8 cellular contexts compared by ENCODE assay signal in genomic region chr4:185211035-185211434, GRCh38. TPM values are rescaled to one million over a fixed set of nuclear protein-coding genes. Genes with fewer than 3 reads are reported as not detected.
DNase-seq lines count a peak whose midpoint lies in the region; ATAC-seq and TF ChIP-seq lines count a peak whose summit lies in the region.

No MANE protein-coding gene starts in this region.

- intact Hi-C loops in CD8-positive, alpha-beta T cell (cut with DNase I, micrococcal nuclease) = loop anchor here (2.0 to 5.0 kb wide), 2 partner anchors 46 to 669 kb away; no protein-coding TSS in a partner anchor

- H2BK120ac ChIP-seq in neuronal stem cell (ENCODE audit: low read depth, low read length) = no peak overlapping the region

- no peaks in the 10 kb centered on the region for H3K9me3 ChIP-seq in CD8-positive, alpha-beta T cell (ENCODE audit: low read length)
- H3K9me3 ChIP-seq in ectodermal cell (ENCODE audit: control insufficient read depth, low read length) (no peaks in the 10 kb centered on the region), neuronal stem cell (replicated peaks in 1 of 2; ENCODE audit: control insufficient read depth in 2 of 2, insufficient read depth in 1 of 2, low read depth in 1 of 2, low read length in 2 of 2) (no peaks in the 10 kb centered on the region)

- H3K79me1 ChIP-seq in neuronal stem cell (ENCODE audit: low read depth, low read length) = peaks cover 3% of the 10 kb centered on the region

- no peaks in the 10 kb centered on the region for H3K27me3 Mint-ChIP-seq in CD8-positive, alpha-beta T cell (ENCODE audit: low read depth)

- peak overlapping the region; percentile 71 for H3K4me3 ChIP-seq in CD8-positive, alpha-beta T cell (ENCODE audit: low read depth, low read length)
- peak overlapping the region; percentile 77 for H3K4me3 ChIP-seq in NB4 (ENCODE audit: low read depth, low read length)
- peak overlapping the region; percentile 72 for H3K4me3 ChIP-seq in ectodermal cell (ENCODE audit: insufficient read depth, low read depth, low read length)
- peak overlapping the region; percentile 70 to 88 for H3K4me3 ChIP-seq in neuronal stem cell (ENCODE audit: low read length in 2 of 2)

- peaks cover 3% of the 10 kb centered on the region for H3K36me3 Mint-ChIP-seq in CD8-positive, alpha-beta T cell

- peak overlapping the region; percentile 92 for H3K4me3 Mint-ChIP-seq in CD8-positive, alpha-beta T cell

- no peak overlapping the region for H3K18ac ChIP-seq in neuronal stem cell (ENCODE audit: low read length)

- no peak overlapping the region for H2BK15ac ChIP-seq in neuronal stem cell (ENCODE audit: low read length)

- no peaks in the 10 kb centered on the region for H3K36me3 ChIP-seq in CD8-positive, alpha-beta T cell (ENCODE audit: insufficient read depth, low read length)
- H3K36me3 ChIP-seq in ectodermal cell (ENCODE audit: control insufficient read depth, insufficient read depth, low read length) (no peaks in the 10 kb centered on the region), neuronal stem cell (replicated peaks in 1 of 2; ENCODE audit: control insufficient read depth in 2 of 2, insufficient read depth in 2 of 2, low read length in 2 of 2) (no peaks in the 10 kb centered on the region)

- DNase-seq in CD8-positive, alpha-beta T cell = no peak
- no peak for DNase-seq in NB4 (ENCODE audit: low read depth)
- DNase-seq in neuronal stem cell (ENCODE audit: low spot score) = no peak
- no peak for DNase-seq in CD1c-positive myeloid dendritic cell (ENCODE audit: extremely low spot score)
- DNase-seq in A172 (ENCODE audit: low spot score) = no peak
- no peak for DNase-seq in COLO829 (ENCODE audit: low spot score)

- no peak overlapping the region for H2AK5ac ChIP-seq in neuronal stem cell (ENCODE audit: low read depth, low read length)

- no peaks in the 10 kb centered on the region for H3K9me3 Mint-ChIP-seq in CD8-positive, alpha-beta T cell

- H3K23ac ChIP-seq in neuronal stem cell (ENCODE audit: low read depth, low read length, poor library complexity) = no peak overlapping the region

- no peak overlapping the region for H2BK12ac ChIP-seq in neuronal stem cell (ENCODE audit: low read length)

- H3K27me3 ChIP-seq in CD8-positive, alpha-beta T cell (ENCODE audit: insufficient read depth, low read length) = no peaks in the 10 kb centered on the region
- H3K27me3 ChIP-seq in ectodermal cell (ENCODE audit: control insufficient read depth, insufficient read depth, low read length, poor library complexity, severe bottlenecking) (peaks cover 4% of the 10 kb centered on the region), neuronal stem cell (ENCODE audit: control insufficient read depth in 3 of 3, insufficient read depth in 3 of 3, low read depth in 1 of 3, low read length in 3 of 3) (no peaks in the 10 kb centered on the region)

- H3K4me1 Mint-ChIP-seq in CD8-positive, alpha-beta T cell (ENCODE audit: low read depth) = peaks cover 43% of the 10 kb centered on the region

- H3K4me2 ChIP-seq in neuronal stem cell (ENCODE audit: insufficient read depth, low read length, poor library complexity, severe bottlenecking) = peak overlapping the region; percentile 66

- no peak overlapping the region for H3K4ac ChIP-seq in neuronal stem cell (ENCODE audit: low read length)

- POLR2A ChIA-PET in CD8-positive, alpha-beta T cell (lab: Charles Lee) = interaction anchor here (1.5 kb wide), 1 partner anchor 185 kb away, joined by 6 read pairs; the partner anchor contains the start of genes ANKRD37 and LRP2BP

- CTCF ChIA-PET in CD8-positive, alpha-beta T cell (lab: Charles Lee) = interaction anchor here (1.6 kb wide), 1 partner anchor 77 kb away, joined by 3 read pairs; no protein-coding TSS in a partner anchor

- H2BK5ac ChIP-seq in neuronal stem cell (ENCODE audit: low read length) = no peak overlapping the region

- peak overlapping the region; percentile 42 for H3K27ac Mint-ChIP-seq in CD8-positive, alpha-beta T cell

- TF ChIP-seq POLR2A in NB4 (IDR thresholded peaks at IDR 0.05; ENCODE audit: extremely low read depth, insufficient read length) = no peak

- H3K14ac ChIP-seq in neuronal stem cell (ENCODE audit: low read length) = no peak overlapping the region

- H4K91ac ChIP-seq in neuronal stem cell (ENCODE audit: low read depth, low read length, poor library complexity) = no peak overlapping the region

- 42 to 55% methylated on average over 3 to 5 of the region's 5 CpGs for WGBS in ectodermal cell, 2 experiments
- no CpG with 5 or more reads among the region's 5 CpGs for WGBS in neuronal stem cell (ENCODE audit: extremely low coverage in 2 of 2, insufficient read length in 2 of 2, insufficient replicate concordance in 1 of 2), 2 donors

- ATAC-seq in CD8-positive, alpha-beta T cell = no peak
- ATAC-seq in GM18867 (IDR thresholded peaks at IDR 0.05; ENCODE audit: unreplicated experiment) = no peak

- H3K27ac ChIP-seq in CD8-positive, alpha-beta T cell (ENCODE audit: low read depth, low read length) = no peak overlapping the region
- H3K27ac ChIP-seq in ectodermal cell (ENCODE audit: insufficient read depth, low read depth, low read length, poor library complexity, severe bottlenecking) (no peak overlapping the region), neuronal stem cell (replicated peaks; ENCODE audit: low read length) (peak overlapping the region; percentile 67)

- TF ChIP-seq CTCF in CD8-positive, alpha-beta T cell (IDR thresholded peaks at IDR 0.05) = no peak
- no peak for TF ChIP-seq CTCF in NB4 (IDR thresholded peaks at IDR 0.05; ENCODE audit: low read depth, low read length)

- no peak overlapping the region for H3K9ac ChIP-seq in neuronal stem cell (ENCODE audit: low read depth, low read length, poor library complexity)

- H4K8ac ChIP-seq in neuronal stem cell (ENCODE audit: low read depth, low read length) = no peak overlapping the region

- H3K4me1 ChIP-seq in CD8-positive, alpha-beta T cell (ENCODE audit: insufficient read depth, low read length) = peaks cover 22% of the 10 kb centered on the region
- H3K4me1 ChIP-seq in ectodermal cell (ENCODE audit: control insufficient read depth, insufficient read depth, low read length) (peaks cover 11% of the 10 kb centered on the region), neuronal stem cell (ENCODE audit: control insufficient read depth in 2 of 2, insufficient read depth in 1 of 2, low read depth in 1 of 2, low read length in 2 of 2) (peaks cover 9 to 11% of the 10 kb centered on the region in 2 donors)

- peak overlapping the region; percentile 90 for H2AFZ ChIP-seq in neuronal stem cell (ENCODE audit: low read length)

RNA-seq across cellular contexts. Expression of gene SNX25, which starts 1.6 kb away (rescaled TPM):
- 10 to 100 TPM; 18.0 to 18.2 TPM for total RNA-seq in CD8-positive, alpha-beta T cell
- 18.1 TPM for polyA plus RNA-seq in ectodermal cell (2013, experiment 1 of 4)
- 18.1 TPM for polyA plus RNA-seq in ectodermal cell (2013, experiment 2 of 4)
- polyA plus RNA-seq in ectodermal cell (2013, experiment 3 of 4) = 16.9 TPM
- 20.0 TPM for polyA plus RNA-seq in ectodermal cell (2013, experiment 4 of 4)
- polyA plus RNA-seq in neuronal stem cell (2013, experiment 1 of 2) = 19.4 TPM
- polyA plus RNA-seq in neuronal stem cell (2013, experiment 2 of 2) = 19.6 TPM
- total RNA-seq in A172 (2014; rRNA removed; shearing (Covaris generic)) = 43.6 and 63.1 TPM in 2 replicates

RNA-seq across cellular contexts. Expression of gene CFAP97, which starts 7.2 kb away (rescaled TPM):
- total RNA-seq in CD8-positive, alpha-beta T cell = 10 to 100 TPM; 18.8 to 20.4 TPM
- polyA plus RNA-seq in ectodermal cell (2013, experiment 1 of 4) = 34.6 TPM
- 35.1 TPM for polyA plus RNA-seq in ectodermal cell (2013, experiment 2 of 4)
- 29.0 TPM for polyA plus RNA-seq in ectodermal cell (2013, experiment 3 of 4)
- 32.8 TPM for polyA plus RNA-seq in ectodermal cell (2013, experiment 4 of 4)
- polyA plus RNA-seq in neuronal stem cell (2013, experiment 1 of 2) = 47.3 TPM
- 51.5 TPM for polyA plus RNA-seq in neuronal stem cell (2013, experiment 2 of 2)
- total RNA-seq in A172 (2014; rRNA removed; shearing (Covaris generic)) = 42.5 and 55.3 TPM in 2 replicates
